ENCODE assay signal across 23 cellular contexts in the genomic region with DNA sequence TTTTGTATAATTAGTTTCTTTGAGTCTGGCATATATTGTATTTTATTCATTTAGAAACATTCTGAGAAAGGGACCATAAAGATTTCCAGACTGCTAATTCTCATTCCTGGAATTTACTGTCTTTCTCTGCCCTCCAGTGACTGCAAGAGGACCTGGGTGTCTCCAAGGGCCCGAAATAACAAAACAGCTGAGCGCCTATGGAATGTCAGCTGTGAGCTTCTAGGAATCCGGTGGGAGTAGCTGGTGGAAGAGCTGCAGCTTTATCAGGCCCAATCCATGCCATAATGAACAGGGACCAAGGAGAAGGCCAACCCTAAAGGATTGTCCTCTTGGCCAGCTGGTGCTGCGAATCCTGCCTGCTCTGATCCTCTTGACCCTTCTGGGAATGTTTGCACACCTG. TPM values are rescaled to one million over a fixed set of nuclear protein-coding genes. Genes with fewer than 3 reads are reported as not detected.
"Had no signal": no experiment of that assay in that cellular context is flagged by ENCODE, and none has a peak within 500 bp of the region (broad histone marks: within the 10 kb centered on the region; RNA-seq: fewer than 3 reads in every experiment).

No MANE protein-coding gene starts in this region.

- H3K36me3 ChIP-seq: adrenal gland, cardiac muscle cell, lower lobe of right lung, neutrophil, tibial nerve, vagina, WERI-Rb-1 had no signal

- ATAC-seq: activated CD4-positive, alpha-beta T cell treated with anti-CD3 and anti-CD28 coated beads for 36 hours; activated CD8-positive, alpha-beta memory T cell treated with anti-CD3 and anti-CD28 coated beads, Interleukin-2, amount 10 ng/mL, durations not matched to agents 7 days and 5 days; esophagus mucosa; lower lobe of right lung; T-helper 17 cell had no signal

- DNase-seq: activated CD4-positive, alpha-beta memory T cell treated with anti-CD3 and anti-CD28 coated beads for 36 hours; activated CD4-positive, alpha-beta T cell treated with anti-CD3 and anti-CD28 coated beads for 36 hours; activated CD8-positive, alpha-beta memory T cell treated with anti-CD3 and anti-CD28 coated beads, Interleukin-2, amount 10 ng/mL, durations not matched to agents 7 days and 5 days; activated T-cell treated with anti-CD3 and anti-CD28 coated beads, Interleukin-2, amount 50 U/mL, for 1 hour; adrenal gland; dorsolateral prefrontal cortex; hypothalamus; lower lobe of right lung; naive B cell; small intestine; stimulated activated CD4-positive, alpha-beta T cell treated with anti-CD3 and anti-CD28 coated beads, Interleukin-4, amount 100 ng/mL, for 24 hours; stimulated activated naive CD4-positive, alpha-beta T cell; T-helper 17 cell; WERI-Rb-1 had no signal

- H3K27me3 ChIP-seq: adrenal gland, cardiac muscle cell, dorsolateral prefrontal cortex, neutrophil, tibial nerve, vagina had no signal

- H3K4me1 Mint-ChIP-seq: activated CD4-positive, alpha-beta T cell treated with anti-CD3 and anti-CD28 coated beads for 36 hours; activated CD8-positive, alpha-beta memory T cell treated with anti-CD3 and anti-CD28 coated beads, Interleukin-2, amount 10 ng/mL, durations not matched to agents 7 days and 5 days; activated naive CD4-positive, alpha-beta T cell treated with anti-CD3 and anti-CD28 coated beads, Interleukin-2, amount 50 U/mL, for 24 hours; mesothelial cell of epicardium; naive B cell had no signal

- H3K4me1 ChIP-seq: tibial nerve had no signal

- H3K9me3 ChIP-seq: adrenal gland, lower lobe of right lung, neutrophil, tibial nerve, vagina had no signal

- H3K9me3 Mint-ChIP-seq: activated CD4-positive, alpha-beta memory T cell treated with anti-CD3 and anti-CD28 coated beads for 36 hours; activated naive CD4-positive, alpha-beta T cell treated with anti-CD3 and anti-CD28 coated beads, Interleukin-2, amount 50 U/mL, for 24 hours; mesothelial cell of epicardium; naive B cell had no signal

- H3K4me3 Mint-ChIP-seq: activated CD4-positive, alpha-beta memory T cell treated with anti-CD3 and anti-CD28 coated beads for 36 hours; activated CD4-positive, alpha-beta T cell treated with anti-CD3 and anti-CD28 coated beads for 36 hours; activated CD8-positive, alpha-beta memory T cell treated with anti-CD3 and anti-CD28 coated beads, Interleukin-2, amount 10 ng/mL, durations not matched to agents 7 days and 5 days; activated naive CD4-positive, alpha-beta T cell treated with anti-CD3 and anti-CD28 coated beads, Interleukin-2, amount 50 U/mL, for 24 hours; mesothelial cell of epicardium; naive B cell; T-helper 17 cell had no signal

- H3K4me3 ChIP-seq: adrenal gland, cardiac muscle cell, dorsolateral prefrontal cortex, lower lobe of right lung, tibial nerve, vagina had no signal

- H3K27me3 Mint-ChIP-seq: activated CD4-positive, alpha-beta memory T cell treated with anti-CD3 and anti-CD28 coated beads for 36 hours; activated CD4-positive, alpha-beta T cell treated with anti-CD3 and anti-CD28 coated beads for 36 hours; activated naive CD4-positive, alpha-beta T cell treated with anti-CD3 and anti-CD28 coated beads, Interleukin-2, amount 50 U/mL, for 24 hours; naive B cell; T-helper 17 cell had no signal

- H3K27ac ChIP-seq: adrenal gland, cardiac muscle cell, dorsolateral prefrontal cortex, lower lobe of right lung, neutrophil, tibial nerve, vagina, WERI-Rb-1 had no signal

- H3K36me3 Mint-ChIP-seq: activated CD4-positive, alpha-beta memory T cell treated with anti-CD3 and anti-CD28 coated beads for 36 hours; activated CD8-positive, alpha-beta memory T cell treated with anti-CD3 and anti-CD28 coated beads, Interleukin-2, amount 10 ng/mL, durations not matched to agents 7 days and 5 days; activated naive CD4-positive, alpha-beta T cell treated with anti-CD3 and anti-CD28 coated beads, Interleukin-2, amount 50 U/mL, for 24 hours; mesothelial cell of epicardium; naive B cell had no signal

RNA-seq across cellular contexts. Expression of gene RDH12, which starts 31.9 kb away (rescaled TPM):
- total RNA-seq: activated CD4-positive, alpha-beta memory T cell treated with anti-CD3 and anti-CD28 coated beads for 36 hours; activated CD4-positive, alpha-beta T cell treated with anti-CD3 and anti-CD28 coated beads for 36 hours; activated CD8-positive, alpha-beta memory T cell treated with anti-CD3 and anti-CD28 coated beads, Interleukin-2, amount 10 ng/mL, durations not matched to agents 7 days and 5 days; glomerular endothelial cell; kidney epithelial cell; mesothelial cell of epicardium; T-helper 17 cell; tibial nerve had no signal
